Comparison of ENCODE assay signal across 8 cellular contexts in genomic region chr2:181466661-181467576, GRCh38. TPM values are rescaled to one million over a fixed set of nuclear protein-coding genes. Genes with fewer than 3 reads are reported as not detected.
DNase-seq lines count a peak whose midpoint lies in the region; ATAC-seq and TF ChIP-seq lines count a peak whose summit lies in the region.

No MANE protein-coding gene starts in this region.

- no peak for TF ChIP-seq EP300 in stomach (IDR thresholded peaks at IDR 0.05)

- intact Hi-C loops in stomach (cut with DNase I; ENCODE audit: low total_unique reads), result loop anchor here (10.0 kb wide), 2 partner anchors 362 to 1342 kb away; no protein-coding TSS in a partner anchor

- CTCF ChIA-PET in BJ (lab: Yijun Ruan, JAX), result interaction anchor here (0.6 to 5.8 kb wide), 25 partner anchors 8 to 1352 kb away, joined by 3 to 44 read pairs (median 4); partner anchors contain the start of gene ITGA4

- peaks cover 0 to 18% (median 0%) of the 10 kb centered on the region in 4 donors for H3K4me1 ChIP-seq in stomach

- TF ChIP-seq CTCF in BJ (IDR thresholded peaks at IDR 0.05; ENCODE audit: insufficient read depth, low read depth, low read length), result peak; percentile 77
- peak; percentile 87 for TF ChIP-seq CTCF in nephron progenitor cell (IDR thresholded peaks at IDR 0.05)
- peak in 5 of 7 experiments; percentile 14 to 78 (median 60) for TF ChIP-seq CTCF in stomach (IDR thresholded peaks at IDR 0.05)

- no peaks in the 10 kb centered on the region for H3K9me3 Mint-ChIP-seq in nephron progenitor cell

- WGBS in stomach, 5 donors, result 44 to 52% (median 47%) methylated on average over 4 of the region's 4 CpGs

- H3K4me1 Mint-ChIP-seq in nephron progenitor cell, result peaks cover 5% of the 10 kb centered on the region

- H3K9me3 ChIP-seq in stomach, result no peaks in the 10 kb centered on the region

- H3K27ac ChIP-seq in stomach, result no peak overlapping the region

- H3K4me3 Mint-ChIP-seq in nephron progenitor cell, result no peak overlapping the region

- DNase-seq in BJ (ENCODE audit: low read depth) (no peak), NCI-H69 (lab: John Stamatoyannopoulos, UW) (peak; percentile 63), erythroblast (lab: John Stamatoyannopoulos, UW) (peak; percentile 84 to 91), nephron progenitor cell (peak; percentile 75), stomach (peak; percentile 77), epidermal melanocyte (ENCODE audit: insufficient read length, low spot score) (no peak)
- DNase-seq in activated CD8-positive, alpha-beta memory T cell treated with anti-CD3 and anti-CD28 coated beads, Interleukin-2, amount 50 U/mL, for 4 hours, result peak; percentile 78

- H3K36me3 Mint-ChIP-seq in nephron progenitor cell (ENCODE audit: low read depth), result no peaks in the 10 kb centered on the region

- H3K36me3 ChIP-seq in BJ (ENCODE audit: control insufficient read depth, insufficient read depth, low read length), result no peaks in the 10 kb centered on the region
- H3K36me3 ChIP-seq in stomach, result no peaks in the 10 kb centered on the region

- TF ChIP-seq POLR2A in erythroblast (IDR thresholded peaks at IDR 0.05; ENCODE audit: low read length) (peak; percentile 23), stomach (IDR thresholded peaks at IDR 0.05) (no peak)

- peaks cover 14% of the 10 kb centered on the region for H3K27me3 Mint-ChIP-seq in nephron progenitor cell (ENCODE audit: low read depth, poor library complexity)

- H3K4me3 ChIP-seq in BJ (ENCODE audit: low read depth, low read length) (no peak overlapping the region), stomach (no peak overlapping the region)

- peak; percentile 34 for ATAC-seq in GM21367 (IDR thresholded peaks at IDR 0.05; ENCODE audit: unreplicated experiment)

- POLR2A ChIA-PET in BJ (lab: Charles Lee), result no interaction called here

- H3K27me3 ChIP-seq in BJ (ENCODE audit: control insufficient read depth, insufficient read depth, low read length) (no peaks in the 10 kb centered on the region), stomach (no peaks in the 10 kb centered on the region)

- no peak overlapping the region for H3K27ac Mint-ChIP-seq in nephron progenitor cell

RNA-seq across cellular contexts. Expression of gene ITGA4, which starts 9.7 kb away (rescaled TPM):
- polyA plus RNA-seq in BJ (2011; rRNA removed) (17.6 and 37.3 TPM in 2 replicates), stomach (1 to 10 TPM in 2 of 3 donors, under 1 TPM in 1; 0.45 to 1.7 (median 1.2) TPM)
- 28.8 and 31.0 TPM in 2 replicates for polyA minus RNA-seq in BJ (2011; rRNA and poly(A)+ RNA removed)
- total RNA-seq in stomach, result 10 to 100 TPM in 3 of 5 donors, 1 to 10 TPM in 2; 7.6 to 48.4 (median 39.8) TPM

Comparison
In these comparisons a context has a peak if more than half of its experiments do, and no peak if none do; other contexts are left out.
1. DNase-seq: peak in NCI-H69 (single experiment), activated CD8-positive, alpha-beta memory T cell treated with anti-CD3 and anti-CD28 coated beads, Interleukin-2, amount 50 U/mL, for 4 hours (single experiment), erythroblast (2 of 2), nephron progenitor cell (single experiment) and stomach (single experiment); none in BJ (single experiment) and epidermal melanocyte (single experiment).
2. Peak in every context shown above with its lines, with median percentiles within 50 percentile points of each other: CTCF ChIP-seq.